Comparison of ENCODE assay signal across 22 cellular contexts in the genomic region with DNA sequence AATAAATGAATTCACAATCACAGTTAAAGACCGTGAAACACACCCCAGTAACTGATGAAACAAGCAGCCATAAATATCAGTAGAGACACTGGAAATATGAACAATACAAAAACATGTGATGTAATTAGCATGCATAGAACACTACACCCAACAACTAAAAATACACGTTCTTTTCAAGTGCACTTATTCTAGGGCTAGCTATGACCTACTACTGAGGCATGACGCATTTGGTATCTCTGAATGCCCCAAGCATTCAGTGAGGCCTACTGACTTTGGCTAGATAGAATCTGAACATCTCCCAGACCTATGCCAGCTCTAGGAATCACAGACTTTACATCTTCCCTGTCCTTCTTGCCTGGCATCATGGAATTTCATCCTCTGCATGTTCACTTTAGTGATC.
DNase-seq lines count a peak whose midpoint lies in the region; ATAC-seq, FAIRE-seq and TF ChIP-seq lines count a peak whose summit lies in the region.
"Had no signal": no experiment of that assay in that cellular context is flagged by ENCODE, and none has a peak within 500 bp of the region (broad histone marks: within the 10 kb centered on the region; RNA-seq: fewer than 3 reads in every experiment).

No MANE protein-coding gene starts in this region.

- H3K79me1 ChIP-seq in H1 (ENCODE audit: low read depth, low read length) = no peaks in the 10 kb centered on the region

- TF ChIP-seq EP300 in A549 (IDR thresholded peaks at IDR 0.05) (no peak), H1 (IDR thresholded peaks at IDR 0.05; ENCODE audit: borderline replicate concordance in 1 of 2, low read depth in 2 of 2, low read length in 2 of 2) (no peak)

- no peak for DNase-seq in Right ventricle myocardium superior
- no peak for DNase-seq in Right ventricle myocardium inferior (ENCODE audit: missing footprints)
- no peak for DNase-seq in A549 (ENCODE audit: low read depth in 1 of 2, low spot score in 1 of 2)
- DNase-seq in Karpas-422 = no peak
- DNase-seq in H1 (ENCODE audit: low read depth in 1 of 2, low spot score in 2 of 2) = no peak
- no peak for DNase-seq in NK-92 treated with Interleukin-12 subunit alpha and Interleukin-12 subunit beta, amount 100 ng/mL, for 24 hours (lab: John Stamatoyannopoulos, UW)
- no peak for DNase-seq in esophagus squamous epithelium (lab: John Stamatoyannopoulos, UW)
- DNase-seq: 8988T; C1 segment of cervical spinal cord; CD4-positive, CD25-positive, alpha-beta regulatory T cell; CD8-positive, alpha-beta memory T cell; COR-L47; DMS 273 treated with DMSO at 0.1 percent for 48 hours; DMS53; DND-41; H7; HFFc6 had no signal

- H4K20me1 ChIP-seq in Karpas-422 (ENCODE audit: insufficient read depth, low read depth, low read length) = no peaks in the 10 kb centered on the region
- no peaks in the 10 kb centered on the region for H4K20me1 ChIP-seq in H1 (replicated peaks in 1 of 2; ENCODE audit: control insufficient read depth in 1 of 2, insufficient read depth in 2 of 2, low read length in 2 of 2)

- no peak overlapping the region for H2BK120ac ChIP-seq in H1 (replicated peaks; ENCODE audit: low read depth, low read length)

- no peak overlapping the region for H3K23ac ChIP-seq in H1 (ENCODE audit: insufficient read length)

- H3K4me2 ChIP-seq in A549 (no peak overlapping the region), Karpas-422 (ENCODE audit: low read depth, low read length, poor library complexity, severe bottlenecking) (peak overlapping the region; percentile 41), H1 (ENCODE audit: insufficient read depth in 1 of 2, low read depth in 2 of 2, low read length in 2 of 2) (no peak overlapping the region)
- H3K4me2 ChIP-seq: GM23338 had no signal

- TF ChIP-seq RAD21 in A549 (conservative IDR thresholded peaks at IDR 0.05 in 1 of 2, IDR thresholded peaks at IDR 0.05 in 1 of 2) = no peak
- TF ChIP-seq RAD21 in H1 (IDR thresholded peaks at IDR 0.05 in 1 of 2, conservative IDR thresholded peaks at IDR 0.05 in 1 of 2; ENCODE audit: low read depth in 2 of 2, low read length in 2 of 2) = no peak

- TF ChIP-seq CTCF in A549 (IDR thresholded peaks at IDR 0.05) (no peak), H1 (IDR thresholded peaks at IDR 0.05; ENCODE audit: control extremely low read depth in 1 of 3, insufficient read depth in 1 of 3, low read depth in 1 of 3, low read length in 3 of 3) (no peak), esophagus squamous epithelium (IDR thresholded peaks at IDR 0.05) (no peak)

- H2BK20ac ChIP-seq in H1 (ENCODE audit: low read length) = no peak overlapping the region

- no peaks in the 10 kb centered on the region for H3K36me3 ChIP-seq in Karpas-422 (ENCODE audit: insufficient read depth, low read length)
- no peaks in the 10 kb centered on the region for H3K36me3 ChIP-seq in H1 (ENCODE audit: control insufficient read depth in 2 of 4, insufficient read depth in 4 of 4, low read length in 3 of 4)
- H3K36me3 ChIP-seq in esophagus squamous epithelium = no peaks in the 10 kb centered on the region

- CTCF ChIA-PET in A549 (lab: Yijun Ruan, JAX) = no interaction called here
- CTCF ChIA-PET in H1 (lab: Charles Lee; ENCODE audit: partially characterized antibody) = interaction anchor here (0.6 kb wide), 1 partner anchor 39 kb away, joined by 3 read pairs; no protein-coding TSS in a partner anchor

- no peak overlapping the region for H2AK5ac ChIP-seq in H1 (ENCODE audit: low read depth, low read length)

- H3K27me3 ChIP-seq in Karpas-422 (ENCODE audit: low read length) = no peaks in the 10 kb centered on the region
- no peaks in the 10 kb centered on the region for H3K27me3 ChIP-seq in H1 (replicated peaks in 1 of 4; ENCODE audit: control insufficient read depth in 3 of 4, extremely low read depth in 1 of 4, insufficient read depth in 3 of 4, low read length in 3 of 4)
- H3K27me3 ChIP-seq in esophagus squamous epithelium = no peaks in the 10 kb centered on the region

- H3K9me2 ChIP-seq in Karpas-422 (replicated peaks; ENCODE audit: insufficient read depth, low read length) = no peaks in the 10 kb centered on the region

- H3K4ac ChIP-seq in H1 (replicated peaks; ENCODE audit: insufficient read length, low read depth, low read length) = no peak overlapping the region

- H4K8ac ChIP-seq in H1 (ENCODE audit: extremely low read depth, insufficient read depth, low read length) = no peak overlapping the region

- no peak overlapping the region for H2BK12ac ChIP-seq in H1 (ENCODE audit: low read depth, low read length)

- no peaks in the 10 kb centered on the region for H3K9me3 ChIP-seq in A549
- H3K9me3 ChIP-seq in Karpas-422 (ENCODE audit: low read length) = no peaks in the 10 kb centered on the region
- no peaks in the 10 kb centered on the region for H3K9me3 ChIP-seq in H1 (ENCODE audit: insufficient read depth in 2 of 2, low read depth in 1 of 2, low read length in 1 of 2)
- no peaks in the 10 kb centered on the region for H3K9me3 ChIP-seq in esophagus squamous epithelium

- FAIRE-seq in A549 (lab: Jason Lieb, UNC) = peak; percentile 28
- no peak for FAIRE-seq in H1 (lab: Jason Lieb, UNC)
- FAIRE-seq: G401.6, GM12892, HTR-8/SVneo had no signal

- H4K5ac ChIP-seq in H1 (ENCODE audit: insufficient read length, low read depth, low read length) = no peak overlapping the region

- no peak overlapping the region for H2BK15ac ChIP-seq in H1 (ENCODE audit: low read length)

- H3K9ac ChIP-seq in Karpas-422 (ENCODE audit: low read length) (no peak overlapping the region), H1 (replicated peaks in 1 of 4; ENCODE audit: extremely low read depth in 1 of 4, low read depth in 3 of 4, low read length in 3 of 4) (no peak overlapping the region)

- 74% methylated on average over 3 of the region's 3 CpGs for WGBS in A549 (ENCODE audit: missing lambda C conversion rate)
- 85% methylated on average over 3 of the region's 3 CpGs; no CpG with 5 or more reads in 1 of the 2 experiments for WGBS in H1 (ENCODE audit: extremely low coverage in 1 of 2, insufficient coverage in 1 of 2, insufficient read length in 1 of 2, insufficient replicate concordance in 2 of 2, low coverage in 1 of 2, low lambda C conversion rate in 2 of 2, missing lambda C conversion rate in 1 of 2), 2 experiments
- 92 to 94% methylated on average over 3 of the region's 3 CpGs for WGBS in esophagus squamous epithelium, 2 donors

- H2BK5ac ChIP-seq in H1 (ENCODE audit: low read depth, low read length) = no peak overlapping the region

- H3K79me2 ChIP-seq in Karpas-422 (ENCODE audit: low read length) = no peaks in the 10 kb centered on the region
- no peaks in the 10 kb centered on the region for H3K79me2 ChIP-seq in H1 (ENCODE audit: control insufficient read depth in 1 of 2, insufficient read depth in 2 of 2, low read length in 2 of 2)

- no peak for TF ChIP-seq POLR2A in A549 (IDR thresholded peaks at IDR 0.05; ENCODE audit: low read length)
- no peak for TF ChIP-seq POLR2A in H1 (IDR thresholded peaks at IDR 0.05; ENCODE audit: control extremely low read depth in 1 of 2, low read depth in 2 of 2, low read length in 2 of 2)
- no peak for TF ChIP-seq POLR2A in esophagus squamous epithelium (IDR thresholded peaks at IDR 0.05)

- intact Hi-C loops in Right ventricle myocardium superior (cut with DNase I) = no loop called here
- intact Hi-C loops in Right ventricle myocardium inferior (cut with DNase I) = loop anchor here (5.0 kb wide), 1 partner anchor 450 kb away; a partner anchor contains a TSS
- intact Hi-C loops in esophagus squamous epithelium (cut with DNase I) = no loop called here

- H3K56ac ChIP-seq in H1 (replicated peaks; ENCODE audit: insufficient read length, low read depth, low read length) = no peak overlapping the region

- no peak overlapping the region for H3K18ac ChIP-seq in H1 (ENCODE audit: extremely low read depth, low read length)

- ATAC-seq in Right ventricle myocardium superior (ENCODE audit: poor library complexity) (peak; percentile 28), Right ventricle myocardium inferior (no peak), A549 (no peak)
- ATAC-seq: GM23338, HCT116 had no signal

- H3K4me3 ChIP-seq in A549 (no peak overlapping the region), Karpas-422 (ENCODE audit: low read length) (no peak overlapping the region), H1 (ENCODE audit: extremely low read depth in 1 of 4, insufficient read depth in 2 of 4, low read depth in 3 of 4, low read length in 4 of 4) (no peak overlapping the region), esophagus squamous epithelium (no peak overlapping the region)
- H3K4me3 ChIP-seq: GM23338 had no signal

- no peaks in the 10 kb centered on the region for H3K23me2 ChIP-seq in H1 (ENCODE audit: low read depth, low read length)

- H3K14ac ChIP-seq in H1 (ENCODE audit: insufficient read length) = no peak overlapping the region

- POLR2A ChIA-PET in A549 (lab: Yijun Ruan, JAX) (no interaction called here), H1 (lab: Charles Lee; ENCODE audit: partially characterized antibody) (interaction anchor here (0.9 kb wide), 1 partner anchor 14 kb away, joined by 3 read pairs; no protein-coding TSS in a partner anchor)

- H3K4me1 ChIP-seq in A549 = peaks cover 5% of the 10 kb centered on the region; the same call in 2 of the 3 replicates
- peaks cover 81% of the 10 kb centered on the region for H3K4me1 ChIP-seq in Karpas-422 (ENCODE audit: low read length)
- peaks cover 0 to 3% (median 0%) of the 10 kb centered on the region in 4 experiments; a peak in 1 of 7 replicates for H3K4me1 ChIP-seq in H1 (replicated peaks in 1 of 4; ENCODE audit: control insufficient read depth in 3 of 4, insufficient read depth in 4 of 4, low read length in 3 of 4)
- peaks cover 12 to 24% (median 16%) of the 10 kb centered on the region in 3 donors for H3K4me1 ChIP-seq in esophagus squamous epithelium

- H2AFZ ChIP-seq in Karpas-422 (ENCODE audit: low read length) (peak overlapping the region; percentile 39), H1 (ENCODE audit: low read length) (peak overlapping the region; percentile 45; the same call in 1 of the 2 replicates)
- H2AFZ ChIP-seq: GM23338 had no signal

- H3K27ac ChIP-seq in A549 (no peak overlapping the region), Karpas-422 (ENCODE audit: low read length) (peak overlapping the region; percentile 93), H1 (ENCODE audit: low read depth, low read length) (no peak overlapping the region), esophagus squamous epithelium (no peak overlapping the region)

- H4K91ac ChIP-seq in H1 (replicated peaks; ENCODE audit: insufficient read length, low read length) = no peak overlapping the region

TF ChIP-seq in A549, 52 proteins besides CTCF, POLR2A, EP300 and RAD21 (continues in another document):
- no peak for TF ChIP-seq ZSCAN20 (CRISPR knock-in tag; IDR thresholded peaks at IDR 0.05)
- TF ChIP-seq EHMT2 (IDR thresholded peaks at IDR 0.05; ENCODE audit: low read depth) = no peak
- no peak for TF ChIP-seq CBX8 (IDR thresholded peaks at IDR 0.05)
- TF ChIP-seq NR3C1 (IDR thresholded peaks at IDR 0.05) = no peak
- TF ChIP-seq FOSL2 (IDR thresholded peaks at IDR 0.05) = no peak
- no peak for TF ChIP-seq FOSL2 (CRISPR knock-in tag; IDR thresholded peaks at IDR 0.05)

TF ChIP-seq in H1, 55 proteins besides CTCF, POLR2A, EP300 and RAD21 (continues in another document):
- no peak for TF ChIP-seq ASH2L (IDR thresholded peaks at IDR 0.05; ENCODE audit: low read length)
- no peak for TF ChIP-seq RXRA (IDR thresholded peaks at IDR 0.05; ENCODE audit: insufficient read depth, low read depth, low read length)
- TF ChIP-seq TAF7 (optimal IDR thresholded peaks at IDR 0.05; ENCODE audit: borderline replicate concordance, low read depth, low read length) = no peak
- TF ChIP-seq PHF8 (conservative IDR thresholded peaks at IDR 0.05; ENCODE audit: low read depth, low read length) = no peak
